Comparison of ENCODE assay signal across 8 cellular contexts in the genomic region with DNA sequence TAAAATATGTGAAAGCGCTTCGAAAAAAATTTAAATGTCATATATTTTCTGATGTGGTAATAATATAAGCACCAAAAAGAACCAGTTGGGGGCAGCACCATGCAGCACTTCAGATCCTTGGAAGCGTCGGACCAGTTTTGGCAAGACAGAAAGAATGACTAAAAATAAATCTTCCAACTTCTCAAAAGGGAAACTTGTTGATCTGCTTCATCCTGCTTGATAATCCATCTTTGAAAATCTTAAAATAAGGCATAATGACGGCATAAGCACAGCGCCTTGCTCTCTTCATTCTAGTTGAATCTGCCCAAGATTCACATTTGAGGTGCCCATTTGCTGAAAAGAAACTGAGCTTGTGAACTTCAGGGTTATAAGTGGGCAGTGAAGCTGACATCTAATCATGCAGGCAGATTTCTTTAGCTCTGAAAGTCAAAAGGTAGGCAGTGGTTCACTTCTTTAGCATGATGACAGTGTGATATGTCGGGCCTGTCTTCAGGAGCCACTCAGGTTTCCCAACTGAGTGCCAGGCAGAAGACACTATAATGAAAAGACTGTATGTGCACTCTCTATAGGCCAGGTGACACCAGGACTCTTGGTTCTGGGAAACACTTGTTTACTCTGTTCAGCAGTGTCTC. TPM values are rescaled to one million over a fixed set of nuclear protein-coding genes. Genes with fewer than 3 reads are reported as not detected.
DNase-seq lines count a peak whose midpoint lies in the region; TF ChIP-seq lines count a peak whose summit lies in the region.

No MANE protein-coding gene starts in this region.

- no peak overlapping the region for H3K27ac ChIP-seq in 22Rv1
- H3K27ac ChIP-seq in suprapubic skin: peak overlapping the region; percentile 79

- no peaks in the 10 kb centered on the region for H3K9me3 ChIP-seq in suprapubic skin

- H3K36me3 ChIP-seq in suprapubic skin: no peaks in the 10 kb centered on the region

- DNase-seq in GM10266 (ENCODE audit: extremely low spot score) (peak; percentile 36), NCI-H2196 (lab: John Stamatoyannopoulos, UW; ENCODE audit: unreplicated experiment) (peak; percentile 54), epithelial cell of proximal tubule (ENCODE audit: low read depth) (peak; percentile 10), myocyte (ENCODE audit: low read depth) (peak; percentile 79), suprapubic skin (ENCODE audit: low spot score in 2 of 2) (no peak), islet precursor cell (no peak)
- peak; percentile 47 to 50 for DNase-seq in activated CD4-positive, alpha-beta T cell treated with anti-CD3 and anti-CD28 coated beads, Interleukin-2, amount 50 U/mL, for 4 hours

- H3K4me1 ChIP-seq in suprapubic skin: peaks cover 21% of the 10 kb centered on the region

- H3K4me3 ChIP-seq in epithelial cell of proximal tubule (ENCODE audit: low read depth, low read length) (no peak overlapping the region), suprapubic skin (no peak overlapping the region)

- WGBS in suprapubic skin: 13% methylated on average over 7 of the region's 7 CpGs

- no peak for TF ChIP-seq EP300 in suprapubic skin (IDR thresholded peaks at IDR 0.05)

- TF ChIP-seq CTCF in 22Rv1 (IDR thresholded peaks at IDR 0.05) (peak; percentile 82), GM10266 (IDR thresholded peaks at IDR 0.05; ENCODE audit: control insufficient read depth, insufficient read depth, low read depth, missing control alignments) (peak; percentile 60), epithelial cell of proximal tubule (conservative IDR thresholded peaks at IDR 0.05; ENCODE audit: low read depth, low read length) (peak; percentile 73), suprapubic skin (IDR thresholded peaks at IDR 0.05) (peak; percentile 42 to 54)

- no peaks in the 10 kb centered on the region for H3K27me3 ChIP-seq in suprapubic skin

- no peak for TF ChIP-seq POLR2A in suprapubic skin (IDR thresholded peaks at IDR 0.05)

RNA-seq across cellular contexts. Expression of gene MUTYH, which starts 19.8 kb away (rescaled TPM):
- total RNA-seq in epithelial cell of proximal tubule: 15.2 and 17.4 TPM in 2 replicates
- total RNA-seq in myocyte: 10.7 and 12.9 TPM in 2 replicates
- 9.3 TPM for polyA plus RNA-seq in myocyte (2012)
- total RNA-seq in suprapubic skin: 10 to 100 TPM; 22.1 to 38.2 (median 30.7) TPM

RNA-seq across cellular contexts. Expression of gene TOE1, which starts 20.0 kb away (rescaled TPM):
- total RNA-seq in epithelial cell of proximal tubule: 10.8 and 36.9 TPM in 2 replicates
- 4.6 and 4.7 TPM in 2 replicates for total RNA-seq in myocyte
- polyA plus RNA-seq in myocyte (2012): 6.5 TPM
- total RNA-seq in suprapubic skin: 1 to 10 TPM; 5.5 to 8.5 (median 8.5) TPM

RNA-seq across cellular contexts. Expression of gene HPDL, which starts 33.3 kb away (rescaled TPM):
- 2.9 and 11.9 TPM in 2 replicates for total RNA-seq in epithelial cell of proximal tubule
- total RNA-seq in myocyte: not detected in 2 replicates
- polyA plus RNA-seq in myocyte (2012): 0.20 TPM
- 1 to 10 TPM in 3 of 4 donors, not detected in 1; 1.1 to 3.3 (median 2.7) TPM for total RNA-seq in suprapubic skin

Comparison
In these comparisons a context has a peak if more than half of its experiments do, and no peak if none do; other contexts are left out.
1. DNase-seq: peak in GM10266 (single experiment), NCI-H2196 (single experiment), activated CD4-positive, alpha-beta T cell treated with anti-CD3 and anti-CD28 coated beads, Interleukin-2, amount 50 U/mL, for 4 hours (2 of 2), epithelial cell of proximal tubule (single experiment) and myocyte (single experiment); none in suprapubic skin (0 of 2) and islet precursor cell (single experiment).
2. Peak in every context shown above with its lines, with median percentiles within 50 percentile points of each other: CTCF ChIP-seq.